In the genomic region with DNA sequence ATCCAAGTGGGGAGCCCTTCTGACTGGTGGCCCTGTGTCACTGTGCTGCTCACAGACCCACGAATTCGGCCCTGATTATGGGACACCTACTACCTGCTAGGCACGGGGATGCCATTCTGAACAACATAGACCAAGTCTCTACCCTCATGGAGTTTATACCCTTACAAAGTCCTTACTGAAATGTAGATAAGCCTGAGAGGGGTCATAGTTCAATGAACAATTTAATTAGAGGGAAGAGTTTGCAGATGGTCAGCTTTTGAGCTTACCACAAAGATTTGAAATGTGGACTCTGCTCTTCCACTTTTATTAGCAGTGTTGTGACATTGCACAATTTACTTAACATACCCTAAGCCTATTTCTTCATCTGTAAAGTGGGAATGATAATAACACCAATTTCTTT, we compare ENCODE assay signal across 20 cellular contexts.
DNase-seq lines count a peak whose midpoint lies in the region; ATAC-seq, FAIRE-seq and TF ChIP-seq lines count a peak whose summit lies in the region.
"Had no signal": no experiment of that assay in that cellular context is flagged by ENCODE, and none has a peak within 500 bp of the region (broad histone marks: within the 10 kb centered on the region; RNA-seq: fewer than 3 reads in every experiment).

No MANE protein-coding gene starts in this region.

- no peak overlapping the region for H4K91ac ChIP-seq in IMR-90 (ENCODE audit: insufficient read depth, low read depth, low read length)

- H3K27ac ChIP-seq in HCT116 (ENCODE audit: low read depth, low read length), result no peak overlapping the region
- H3K27ac ChIP-seq in IMR-90 (ENCODE audit: insufficient read depth, low read length), result no peak overlapping the region
- H3K27ac ChIP-seq in small intestine (ENCODE audit: low read depth in 1 of 2, low read length in 1 of 2), result peak overlapping the region; percentile 22 to 92

- H3K27me3 ChIP-seq in HCT116 (ENCODE audit: insufficient read depth, low read length) (no peaks in the 10 kb centered on the region), IMR-90 (ENCODE audit: control insufficient read depth, insufficient read depth, low read length) (no peaks in the 10 kb centered on the region), small intestine (ENCODE audit: control insufficient read depth in 2 of 2, insufficient read depth in 2 of 2, low read length in 2 of 2) (no peaks in the 10 kb centered on the region)
- H3K27me3 ChIP-seq: BE2C had no signal

- H3K9me3 ChIP-seq in HCT116 (ENCODE audit: control insufficient read depth in 1 of 2, insufficient read depth in 1 of 2, low read depth in 1 of 2, low read length in 2 of 2), result no peaks in the 10 kb centered on the region
- no peaks in the 10 kb centered on the region for H3K9me3 ChIP-seq in IMR-90 (ENCODE audit: control insufficient read depth, insufficient read depth, low read length)
- no peaks in the 10 kb centered on the region for H3K9me3 ChIP-seq in small intestine (ENCODE audit: control insufficient read depth, low read depth)
- H3K9me3 ChIP-seq: BE2C had no signal

- BruUV-seq in HCT116 (replicated peaks; lab: Mats Ljungman, UMichigan) (no TSS peak), IMR-90 (replicated peaks; lab: Mats Ljungman, UMichigan) (no TSS peak)

- TF ChIP-seq CTCF in HCT116 (IDR thresholded peaks at IDR 0.05 in 2 of 3, conservative IDR thresholded peaks at IDR 0.05 in 1 of 3; ENCODE audit: borderline replicate concordance in 1 of 3, insufficient read depth in 1 of 3, low read depth in 2 of 3, low read length in 2 of 3) (no peak), IMR-90 (conservative IDR thresholded peaks at IDR 0.05; ENCODE audit: low read depth, low read length) (no peak)

- H3K4me2 ChIP-seq in HCT116 (ENCODE audit: low read length) (no peak overlapping the region), IMR-90 (ENCODE audit: low read depth, low read length) (no peak overlapping the region)
- H3K4me2 ChIP-seq: GM23338 had no signal

- H3K79me2 ChIP-seq in HCT116 (ENCODE audit: insufficient read depth, low read length), result no peaks in the 10 kb centered on the region

- H3K9me2 ChIP-seq in HCT116 (ENCODE audit: insufficient read depth), result no peaks in the 10 kb centered on the region

- POLR2A ChIA-PET in HCT116 (lab: Charles Lee) (interaction anchor here (0.5 kb wide), 1 partner anchor 308 kb away, joined by 4 read pairs; no protein-coding TSS in a partner anchor), IMR-90 (lab: Charles Lee; ENCODE audit: unreplicated experiment) (no interaction called here)

- H2BK20ac ChIP-seq in IMR-90 (ENCODE audit: low read depth, low read length), result no peak overlapping the region

- no peak overlapping the region for H2BK120ac ChIP-seq in IMR-90 (ENCODE audit: low read depth, low read length)

- no peak for TF ChIP-seq POLR2A in HCT116 (IDR thresholded peaks at IDR 0.05; ENCODE audit: borderline replicate concordance, extremely low read depth, insufficient read depth, insufficient read length)
- no peak for TF ChIP-seq POLR2A in IMR-90 (IDR thresholded peaks at IDR 0.05; ENCODE audit: low read depth, low read length)

- intact Hi-C loops in HCT116 (cut with micrococcal nuclease), result loop anchor here (10.0 kb wide), 1 partner anchor 589 kb away; no protein-coding TSS in a partner anchor
- intact Hi-C loops in IMR-90 (cut with micrococcal nuclease), result loop anchor here (5.0 kb wide), 2 partner anchors 84 to 381 kb away; partner anchors contain the start of gene KCNMB4
- intact Hi-C loops in left colon (cut with DNase I, micrococcal nuclease), result no loop called here

- CTCF ChIA-PET in HCT116 (lab: Charles Lee) (interaction anchor here (0.5 kb wide), 1 partner anchor 14 kb away, joined by 3 read pairs; no protein-coding TSS in a partner anchor), IMR-90 (lab: Yijun Ruan, JAX) (no interaction called here)

- no peak overlapping the region for H3K4ac ChIP-seq in IMR-90 (ENCODE audit: low read depth, low read length)

- no CpG with 5 or more reads among the region's 3 CpGs for WGBS in IMR-90 (ENCODE audit: extremely low coverage in 2 of 2, insufficient read length in 1 of 2), 2 experiments
- 31 to 72% (median 43%) methylated on average over 3 of the region's 3 CpGs for WGBS in small intestine, 3 donors

- in situ Hi-C loops in IMR-90 (cut with MboI; ENCODE audit: low sequenced_read_pairs), result no loop called here

- no peak overlapping the region for H2AK9ac ChIP-seq in IMR-90 (replicated peaks; ENCODE audit: low read depth, low read length, poor library complexity)

- RAD21 ChIA-PET in HCT116 (lab: Charles Lee; ENCODE audit: low non-redundant PET in 1 of 2, low total read pairs in 2 of 2, uncharacterized antibody in 2 of 2, unreplicated experiment in 2 of 2), result no interaction called here

- H3K4me1 ChIP-seq in HCT116 (ENCODE audit: control insufficient read depth in 1 of 2, insufficient read depth in 2 of 2, low read length in 2 of 2), result peaks cover 12 to 24% of the 10 kb centered on the region in 2 experiments
- peaks cover 9% of the 10 kb centered on the region for H3K4me1 ChIP-seq in IMR-90 (ENCODE audit: control insufficient read depth, insufficient read depth, low read length)
- H3K4me1 ChIP-seq in small intestine (ENCODE audit: control insufficient read depth in 2 of 2, insufficient read depth in 1 of 2, low read depth in 1 of 2, low read length in 1 of 2), result peaks cover 2 to 6% of the 10 kb centered on the region in 2 donors
- H3K4me1 ChIP-seq: BE2C had no signal

- no peak for FAIRE-seq in small intestine (lab: Jason Lieb, UNC)
- FAIRE-seq: A204.1, G401.6, GM12891, H54 had no signal

- no peak overlapping the region for H3K18ac ChIP-seq in IMR-90 (ENCODE audit: low read depth, low read length)

- no peaks in the 10 kb centered on the region for H3K79me1 ChIP-seq in IMR-90 (ENCODE audit: low read depth in 1 of 2, low read length in 2 of 2)

- no peak overlapping the region for H2BK5ac ChIP-seq in IMR-90 (ENCODE audit: low read depth, low read length, poor library complexity, severe bottlenecking)

- H3K9ac ChIP-seq in HCT116 (ENCODE audit: low read length), result no peak overlapping the region
- no peak overlapping the region for H3K9ac ChIP-seq in IMR-90 (ENCODE audit: low read depth, low read length)

- H3K14ac ChIP-seq in IMR-90 (replicated peaks; ENCODE audit: low read depth, low read length), result no peak overlapping the region

- H2AK5ac ChIP-seq in IMR-90 (ENCODE audit: low read depth, low read length), result no peak overlapping the region

- dilution Hi-C loops in IMR-90 (cut with HindIII; ENCODE audit: low sequenced_read_pairs, unreplicated experiment), result no loop called here

- H3K4me3 ChIP-seq in HCT116 (replicated peaks in 1 of 2; ENCODE audit: low read depth in 1 of 2, low read length in 2 of 2) (no peak overlapping the region), IMR-90 (ENCODE audit: insufficient read depth, low read depth, low read length) (no peak overlapping the region), small intestine (ENCODE audit: low read depth in 1 of 2, low read length in 2 of 2) (no peak overlapping the region)
- H3K4me3 ChIP-seq: GM23338 had no signal

- TF ChIP-seq RAD21 in HCT116 (IDR thresholded peaks at IDR 0.05; ENCODE audit: low read depth), result no peak
- TF ChIP-seq RAD21 in IMR-90 (IDR thresholded peaks at IDR 0.05; ENCODE audit: low read length), result no peak

- no peak overlapping the region for H3K23ac ChIP-seq in IMR-90 (ENCODE audit: low read depth, low read length)

- no peak overlapping the region for H4K5ac ChIP-seq in IMR-90 (ENCODE audit: low read depth, low read length)

- H3K36me3 ChIP-seq in HCT116 (ENCODE audit: control insufficient read depth in 1 of 2, insufficient read depth in 2 of 2, low read length in 2 of 2) (no peaks in the 10 kb centered on the region), IMR-90 (ENCODE audit: control insufficient read depth, insufficient read depth, low read length) (no peaks in the 10 kb centered on the region), small intestine (ENCODE audit: control insufficient read depth in 2 of 2, insufficient read depth in 2 of 2, low read length in 2 of 2) (no peaks in the 10 kb centered on the region)
- H3K36me3 ChIP-seq: BE2C had no signal

- no peak overlapping the region for H2BK15ac ChIP-seq in IMR-90 (ENCODE audit: low read depth, low read length)

- no peak overlapping the region for H3K56ac ChIP-seq in IMR-90 (ENCODE audit: extremely low read depth, insufficient read depth, low read length)

- H3K9me1 ChIP-seq in IMR-90 (ENCODE audit: insufficient read depth, low read length), result 0 out of 2 replicates have a peak, but pooled peaks cover 4% of the 10 kb centered on the region

- ATAC-seq in HCT116 (0 out of 2 replicates have a peak, but pooled peaks have one; percentile 20), IMR-90 (ENCODE audit: low read depth) (no peak), left colon (peak; percentile 67)

- DNase-seq in HCT116 (ENCODE audit: low read depth, low spot score) (no peak), IMR-90 (no peak), left colon (no peak), small intestine (peak; percentile 93), DMS53 (lab: John Stamatoyannopoulos, UW) (no peak), SW 1271 (lab: John Stamatoyannopoulos, UW) (no peak)
- DNase-seq in stimulated activated CD4-positive, alpha-beta T cell treated with anti-CD3 and anti-CD28 coated beads, Interleukin-4, amount 100 ng/mL, for 24 hours, result no peak
- DNase-seq: C1 segment of cervical spinal cord; CD8-positive, alpha-beta memory T cell; COR-L47; DMS 273 treated with DMSO at 0.1 percent for 48 hours; HCEC 1CT; HFFc6; KG1 had no signal

- H2AFZ ChIP-seq in HCT116 (ENCODE audit: low read depth, low read length, poor library complexity, severe bottlenecking) (no peak overlapping the region), IMR-90 (replicated peaks; ENCODE audit: low read length, poor library complexity) (no peak overlapping the region)
- H2AFZ ChIP-seq: GM23338 had no signal

- H4K20me1 ChIP-seq in HCT116 (ENCODE audit: insufficient read depth) (no peaks in the 10 kb centered on the region), IMR-90 (ENCODE audit: insufficient read depth, low read length) (no peaks in the 10 kb centered on the region)

- H4K8ac ChIP-seq in IMR-90 (ENCODE audit: low read depth in 2 of 2, low read length in 2 of 2), result no peak overlapping the region

TF ChIP-seq in HCT116, 20 proteins besides CTCF, POLR2A, EP300 and RAD21:
- TF ChIP-seq ATF3 (IDR thresholded peaks at IDR 0.05) (no peak), CEBPB (IDR thresholded peaks at IDR 0.05; ENCODE audit: low read depth) (no peak)

TF ChIP-seq in IMR-90, 13 proteins besides CTCF, POLR2A, EP300 and RAD21:
- TF ChIP-seq BHLHE40 (IDR thresholded peaks at IDR 0.05; ENCODE audit: low read depth, low read length), result no peak
- TF ChIP-seq CEBPB (IDR thresholded peaks at IDR 0.05; ENCODE audit: low read depth, low read length), result peak; percentile 20; the same call in 1 of the 2 replicates

Comparison
In these comparisons a context has a peak if more than half of its experiments do, and no peak if none do; other contexts are left out.
1. H3K27ac ChIP-seq: peak in small intestine (2 of 2); none in HCT116 (single experiment) and IMR-90 (single experiment).
2. intact Hi-C loops: an anchor here in HCT116 (10.0 kb wide) and IMR-90 (5.0 kb wide); none called in left colon.